ENCODE assay signal across 20 cellular contexts in genomic region chr2:57552885-57553284, GRCh38.
DNase-seq lines count a peak whose midpoint lies in the region; ATAC-seq, FAIRE-seq and TF ChIP-seq lines count a peak whose summit lies in the region.
"Had no signal": no experiment of that assay in that cellular context is flagged by ENCODE, and none has a peak within 500 bp of the region (broad histone marks: within the 10 kb centered on the region; RNA-seq: fewer than 3 reads in every experiment).

No MANE protein-coding gene starts in this region.

- no peak for FAIRE-seq in H1 (lab: Jason Lieb, UNC)
- FAIRE-seq: A204.1, GM18507 had no signal

- H3K9ac ChIP-seq in HCT116 (ENCODE audit: low read length) (no peak overlapping the region), H1 (replicated peaks in 1 of 4; ENCODE audit: extremely low read depth in 1 of 4, low read depth in 3 of 4, low read length in 3 of 4) (no peak overlapping the region)
- H3K9ac ChIP-seq: BLaER1 treated with 17β-estradiol and CSF1 and Interleukin-3, amounts not matched to agents 10 nM and 100 nM had no signal

- H3K79me2 ChIP-seq in HCT116 (ENCODE audit: insufficient read depth, low read length) (no peaks in the 10 kb centered on the region), H1 (ENCODE audit: control insufficient read depth in 1 of 2, insufficient read depth in 2 of 2, low read length in 2 of 2) (no peaks in the 10 kb centered on the region)

- POLR2A ChIA-PET in HCT116 (lab: Charles Lee): no interaction called here
- POLR2A ChIA-PET in H1 (lab: Charles Lee; ENCODE audit: partially characterized antibody): no interaction called here

- no peak overlapping the region for H2BK5ac ChIP-seq in H1 (ENCODE audit: low read depth, low read length)

- peaks cover 5% of the 10 kb centered on the region for H3K9me3 Mint-ChIP-seq in activated naive CD4-positive, alpha-beta T cell treated with anti-CD3 and anti-CD28 coated beads, Interleukin-2, amount 10 ng/mL, durations not matched to agents 7 days and 5 days

- no peak overlapping the region for H3K4ac ChIP-seq in H1 (replicated peaks; ENCODE audit: insufficient read length, low read depth, low read length)

- H4K5ac ChIP-seq in H1 (ENCODE audit: insufficient read length, low read depth, low read length): no peak overlapping the region

- RAD21 ChIA-PET in HCT116 (lab: Charles Lee; ENCODE audit: low non-redundant PET in 1 of 2, low total read pairs in 2 of 2, uncharacterized antibody in 2 of 2, unreplicated experiment in 2 of 2): no interaction called here

- no peak for TF ChIP-seq EP300 in H1 (IDR thresholded peaks at IDR 0.05; ENCODE audit: borderline replicate concordance in 1 of 2, low read depth in 2 of 2, low read length in 2 of 2)

- no peak overlapping the region for H3K23ac ChIP-seq in H1 (ENCODE audit: insufficient read length)

- H3K56ac ChIP-seq in H1 (replicated peaks; ENCODE audit: insufficient read length, low read depth, low read length): no peak overlapping the region

- H3K14ac ChIP-seq in H1 (ENCODE audit: insufficient read length): no peak overlapping the region

- H3K27me3 ChIP-seq in HCT116 (ENCODE audit: insufficient read depth, low read length) (no peaks in the 10 kb centered on the region), H1 (replicated peaks in 1 of 4; ENCODE audit: control insufficient read depth in 3 of 4, extremely low read depth in 1 of 4, insufficient read depth in 3 of 4, low read length in 3 of 4) (no peaks in the 10 kb centered on the region)
- H3K27me3 ChIP-seq: BLaER1 treated with 17β-estradiol and CSF1 and Interleukin-3, amounts not matched to agents 10 nM and 100 nM; Peyer's patch had no signal

- no peaks in the 10 kb centered on the region for H3K23me2 ChIP-seq in H1 (ENCODE audit: low read depth, low read length)

- no peak overlapping the region for H3K27ac Mint-ChIP-seq in activated naive CD4-positive, alpha-beta T cell treated with anti-CD3 and anti-CD28 coated beads, Interleukin-2, amount 10 ng/mL, durations not matched to agents 7 days and 5 days
- H3K27ac Mint-ChIP-seq: T-helper 1 cell treated with Interleukin-12 subunit alpha and Interleukin-12 subunit beta and Interleukin-4 antibody, amounts not matched to agents 30 μg/mL and 1 μg/mL, for 36 hours had no signal

- no peak for TF ChIP-seq POLR2A in HCT116 (IDR thresholded peaks at IDR 0.05; ENCODE audit: borderline replicate concordance, extremely low read depth, insufficient read depth, insufficient read length)
- TF ChIP-seq POLR2A in H1 (IDR thresholded peaks at IDR 0.05; ENCODE audit: control extremely low read depth in 1 of 2, low read depth in 2 of 2, low read length in 2 of 2): no peak

- in situ Hi-C loops in SK-MEL-5 (cut with HindIII; ENCODE audit: low pct_unique_long_range_greater_than_20kb, low sequenced_read_pairs): no loop called here

- no peak overlapping the region for H2AFZ ChIP-seq in HCT116 (ENCODE audit: low read depth, low read length, poor library complexity, severe bottlenecking)
- no peak overlapping the region for H2AFZ ChIP-seq in H1 (ENCODE audit: low read length)

- H3K4me2 ChIP-seq in HCT116 (ENCODE audit: low read length): no peak overlapping the region
- no peak overlapping the region for H3K4me2 ChIP-seq in H1 (ENCODE audit: insufficient read depth in 1 of 2, low read depth in 2 of 2, low read length in 2 of 2)
- H3K4me2 ChIP-seq: BLaER1 treated with 17β-estradiol and CSF1 and Interleukin-3, amounts not matched to agents 10 nM and 100 nM had no signal

- ATAC-seq in HCT116: peak; percentile 60
- no peak for ATAC-seq in HG03520 (IDR thresholded peaks at IDR 0.05; ENCODE audit: unreplicated experiment)

- H2BK12ac ChIP-seq in H1 (ENCODE audit: low read depth, low read length): no peak overlapping the region

- no peaks in the 10 kb centered on the region for H3K36me3 Mint-ChIP-seq in activated naive CD4-positive, alpha-beta T cell treated with anti-CD3 and anti-CD28 coated beads, Interleukin-2, amount 10 ng/mL, durations not matched to agents 7 days and 5 days

- no peak overlapping the region for H3K18ac ChIP-seq in H1 (ENCODE audit: extremely low read depth, low read length)

- TF ChIP-seq CTCF in HCT116 (IDR thresholded peaks at IDR 0.05 in 2 of 3, conservative IDR thresholded peaks at IDR 0.05 in 1 of 3; ENCODE audit: borderline replicate concordance in 1 of 3, insufficient read depth in 1 of 3, low read depth in 2 of 3, low read length in 2 of 3) (peak in 2 of 3 experiments; percentile 12 to 35; a peak in 2 of 6 replicates), H1 (IDR thresholded peaks at IDR 0.05; ENCODE audit: control extremely low read depth in 1 of 3, insufficient read depth in 1 of 3, low read depth in 1 of 3, low read length in 3 of 3) (no peak)

- H3K4me3 ChIP-seq in HCT116 (replicated peaks in 1 of 2; ENCODE audit: low read depth in 1 of 2, low read length in 2 of 2) (no peak overlapping the region), H1 (ENCODE audit: extremely low read depth in 1 of 4, insufficient read depth in 2 of 4, low read depth in 3 of 4, low read length in 4 of 4) (no peak overlapping the region)
- H3K4me3 ChIP-seq: BLaER1 treated with 17β-estradiol and CSF1 and Interleukin-3, amounts not matched to agents 10 nM and 100 nM; Peyer's patch had no signal

- H2AK5ac ChIP-seq in H1 (ENCODE audit: low read depth, low read length): no peak overlapping the region

- BruUV-seq in HCT116 (replicated peaks; lab: Mats Ljungman, UMichigan): no TSS peak

- no peak overlapping the region for H2BK120ac ChIP-seq in H1 (replicated peaks; ENCODE audit: low read depth, low read length)

- no peaks in the 10 kb centered on the region for H3K27me3 Mint-ChIP-seq in activated naive CD4-positive, alpha-beta T cell treated with anti-CD3 and anti-CD28 coated beads, Interleukin-2, amount 10 ng/mL, durations not matched to agents 7 days and 5 days

- no peak overlapping the region for H3K4me3 Mint-ChIP-seq in activated naive CD4-positive, alpha-beta T cell treated with anti-CD3 and anti-CD28 coated beads, Interleukin-2, amount 10 ng/mL, durations not matched to agents 7 days and 5 days
- H3K4me3 Mint-ChIP-seq: T-helper 1 cell treated with Interleukin-12 subunit alpha and Interleukin-12 subunit beta and Interleukin-4 antibody, amounts not matched to agents 30 μg/mL and 1 μg/mL, for 36 hours had no signal

- no peak overlapping the region for H4K8ac ChIP-seq in H1 (ENCODE audit: extremely low read depth, insufficient read depth, low read length)

- no peak overlapping the region for H2BK15ac ChIP-seq in H1 (ENCODE audit: low read length)

- H3K4me1 ChIP-seq in HCT116 (ENCODE audit: control insufficient read depth in 1 of 2, insufficient read depth in 2 of 2, low read length in 2 of 2): no peaks in the 10 kb centered on the region
- H3K4me1 ChIP-seq in H1 (replicated peaks in 1 of 4; ENCODE audit: control insufficient read depth in 3 of 4, insufficient read depth in 4 of 4, low read length in 3 of 4): no peaks in the 10 kb centered on the region
- H3K4me1 ChIP-seq: Peyer's patch had no signal

- no peaks in the 10 kb centered on the region for H3K4me1 Mint-ChIP-seq in activated naive CD4-positive, alpha-beta T cell treated with anti-CD3 and anti-CD28 coated beads, Interleukin-2, amount 10 ng/mL, durations not matched to agents 7 days and 5 days

- H3K27ac ChIP-seq in HCT116 (ENCODE audit: low read depth, low read length) (no peak overlapping the region), H1 (ENCODE audit: low read depth, low read length) (0 out of 2 replicates have a peak overlapping the region, but pooled peaks have one; percentile 10)
- H3K27ac ChIP-seq: BLaER1 treated with 17β-estradiol and CSF1 and Interleukin-3, amounts not matched to agents 10 nM and 100 nM; HL-60; Peyer's patch had no signal

- WGBS in H1 (ENCODE audit: extremely low coverage in 1 of 2, insufficient coverage in 1 of 2, insufficient read length in 1 of 2, insufficient replicate concordance in 2 of 2, low coverage in 1 of 2, low lambda C conversion rate in 2 of 2, missing lambda C conversion rate in 1 of 2), 2 experiments: 84% methylated on average over 3 of the region's 3 CpGs; no CpG with 5 or more reads in 1 of the 2 experiments

- intact Hi-C loops in HCT116 (cut with micrococcal nuclease): no loop called here

- H3K9me2 ChIP-seq in HCT116 (ENCODE audit: insufficient read depth): no peaks in the 10 kb centered on the region

- H4K91ac ChIP-seq in H1 (replicated peaks; ENCODE audit: insufficient read length, low read length): no peak overlapping the region

- DNase-seq in ELR (ENCODE audit: low read depth) (peak; percentile 19), HCT116 (ENCODE audit: low read depth, low spot score) (no peak), SK-MEL-5 (ENCODE audit: low read depth, low spot score) (peak; percentile 37), H1 (ENCODE audit: low read depth in 1 of 2, low spot score in 2 of 2) (no peak), T1000 (lab: John Stamatoyannopoulos, UW) (no peak), NCI-H510A (lab: John Stamatoyannopoulos, UW) (no peak)
- no peak for DNase-seq in activated naive CD4-positive, alpha-beta T cell treated with anti-CD3 and anti-CD28 coated beads, Interleukin-2, amount 10 ng/mL, durations not matched to agents 7 days and 5 days
- DNase-seq: DMS 273 treated with DMSO at 0.1 percent for 48 hours, NCI-H1048, NCI-H146, NCI-H2081 treated with DMSO at 0.1 percent for 48 hours, NCI-H510A treated with DMSO at 0.1 percent for 48 hours, Peyer's patch, SHP77 had no signal

- no peak overlapping the region for H2BK20ac ChIP-seq in H1 (ENCODE audit: low read length)

- TF ChIP-seq RAD21 in HCT116 (IDR thresholded peaks at IDR 0.05; ENCODE audit: low read depth): 0 out of 2 replicates have a peak, but pooled peaks have one; percentile 16
- no peak for TF ChIP-seq RAD21 in H1 (IDR thresholded peaks at IDR 0.05 in 1 of 2, conservative IDR thresholded peaks at IDR 0.05 in 1 of 2; ENCODE audit: low read depth in 2 of 2, low read length in 2 of 2)

- H3K79me1 ChIP-seq in H1 (ENCODE audit: low read depth, low read length): no peaks in the 10 kb centered on the region

- H3K36me3 ChIP-seq in HCT116 (ENCODE audit: control insufficient read depth in 1 of 2, insufficient read depth in 2 of 2, low read length in 2 of 2): no peaks in the 10 kb centered on the region
- no peaks in the 10 kb centered on the region for H3K36me3 ChIP-seq in H1 (ENCODE audit: control insufficient read depth in 2 of 4, insufficient read depth in 4 of 4, low read length in 3 of 4)
- H3K36me3 ChIP-seq: Peyer's patch had no signal

- H4K20me1 ChIP-seq in HCT116 (ENCODE audit: insufficient read depth) (no peaks in the 10 kb centered on the region), H1 (replicated peaks in 1 of 2; ENCODE audit: control insufficient read depth in 1 of 2, insufficient read depth in 2 of 2, low read length in 2 of 2) (no peaks in the 10 kb centered on the region)
- H4K20me1 ChIP-seq: BLaER1 treated with 17β-estradiol and CSF1 and Interleukin-3, amounts not matched to agents 10 nM and 100 nM had no signal

- peaks cover 3 to 4% of the 10 kb centered on the region in 2 experiments; a peak in 1 of 4 replicates for H3K9me3 ChIP-seq in HCT116 (ENCODE audit: control insufficient read depth in 1 of 2, insufficient read depth in 1 of 2, low read depth in 1 of 2, low read length in 2 of 2)
- peaks cover 0 to 10% of the 10 kb centered on the region in 2 experiments; a peak in 1 of 4 replicates for H3K9me3 ChIP-seq in H1 (ENCODE audit: insufficient read depth in 2 of 2, low read depth in 1 of 2, low read length in 1 of 2)
- H3K9me3 ChIP-seq: Peyer's patch had no signal

- CTCF ChIA-PET in HCT116 (lab: Charles Lee): no interaction called here
- CTCF ChIA-PET in H1 (lab: Charles Lee; ENCODE audit: partially characterized antibody): interaction anchor here (1.3 to 1.4 kb wide), 3 partner anchors 9 to 17 kb away, joined by 3 to 5 read pairs (median 5); no protein-coding TSS in a partner anchor
- CTCF ChIA-PET in activated naive CD4-positive, alpha-beta T cell treated with anti-CD3 and anti-CD28 coated beads, Interleukin-2, amount 10 ng/mL, durations not matched to agents 7 days and 5 days (lab: Charles Lee): interaction anchor here (1.3 kb wide), 1 partner anchor 9 kb away, joined by 3 read pairs; no protein-coding TSS in a partner anchor

Comparison
In these comparisons a context has a peak if more than half of its experiments do, and no peak if none do; other contexts are left out.
1. DNase-seq: peak in ELR (single experiment) and SK-MEL-5 (single experiment); none in HCT116 (single experiment), H1 (0 of 2), T1000 (single experiment), NCI-H510A (single experiment) and activated naive CD4-positive, alpha-beta T cell treated with anti-CD3 and anti-CD28 coated beads, Interleukin-2, amount 10 ng/mL, durations not matched to agents 7 days and 5 days (single experiment).
2. CTCF ChIP-seq: peak in HCT116 (2 of 3); none in H1 (0 of 3).